In genomic region chr3:49119439-49119838, GRCh38 we compare ENCODE assay signal across 8 cellular contexts. TPM values are rescaled to one million over a fixed set of nuclear protein-coding genes. Genes with fewer than 3 reads are reported as not detected.
DNase-seq lines count a peak whose midpoint lies in the region; ATAC-seq and TF ChIP-seq lines count a peak whose summit lies in the region.

No MANE protein-coding gene starts in this region.

- peak overlapping the region; percentile 93 for H3K4me2 ChIP-seq in Loucy (ENCODE audit: low read depth, low read length, poor library complexity, severe bottlenecking)

- no peaks in the 10 kb centered on the region for H3K9me3 Mint-ChIP-seq in natural killer cell treated with Interleukin-12 subunit alpha and Interleukin-12 subunit beta and Interleukin-15 and Interleukin-18, amount 100 ng/mL, for 72 hours

- POLR2A ChIA-PET in BJ (lab: Charles Lee), result interaction anchor here (1.0 kb wide), 1 partner anchor 112 kb away, joined by 3 read pairs; the partner anchor contains the start of gene WDR6

- no peak overlapping the region for H2AFZ ChIP-seq in Loucy (ENCODE audit: low read length)

- peak overlapping the region; percentile 95 for H3K27ac ChIP-seq in cingulate gyrus (ENCODE audit: low read depth, low read length)

- peaks cover 36% of the 10 kb centered on the region for H3K79me2 ChIP-seq in Loucy (ENCODE audit: insufficient read depth, low read length)

- DNase-seq in BJ (ENCODE audit: low read depth) (no peak), HCEC 1CT (no peak), 8988T (no peak)
- DNase-seq in natural killer cell treated with Interleukin-12 subunit alpha and Interleukin-12 subunit beta and Interleukin-15 and Interleukin-18, amount 100 ng/mL, for 72 hours (ENCODE audit: low spot score), result no peak
- no peak for DNase-seq in stimulated activated CD4-positive, alpha-beta T cell treated with anti-CD3 and anti-CD28 coated beads, Interleukin-4, amount 100 ng/mL, for 1 hour

- no peaks in the 10 kb centered on the region for H3K27me3 Mint-ChIP-seq in natural killer cell treated with Interleukin-12 subunit alpha and Interleukin-12 subunit beta and Interleukin-15 and Interleukin-18, amount 100 ng/mL, for 72 hours

- H3K27me3 ChIP-seq in BJ (ENCODE audit: control insufficient read depth, insufficient read depth, low read length), result no peaks in the 10 kb centered on the region
- no peaks in the 10 kb centered on the region for H3K27me3 ChIP-seq in Loucy (ENCODE audit: insufficient read depth, low read length, poor library complexity, severe bottlenecking)

- no peaks in the 10 kb centered on the region for H3K9me3 ChIP-seq in Loucy (ENCODE audit: insufficient read depth, low read depth, low read length)

- H3K4me3 Mint-ChIP-seq in natural killer cell treated with Interleukin-12 subunit alpha and Interleukin-12 subunit beta and Interleukin-15 and Interleukin-18, amount 100 ng/mL, for 72 hours, result peak overlapping the region; percentile 89

- no peaks in the 10 kb centered on the region for H3K9me2 ChIP-seq in Loucy (replicated peaks; ENCODE audit: low read depth, low read length)

- H3F3A ChIP-seq in Loucy (ENCODE audit: low read depth), result peaks cover 7% of the 10 kb centered on the region

- peaks cover 21% of the 10 kb centered on the region for H3K4me1 ChIP-seq in Loucy (ENCODE audit: insufficient read depth, low read length, poor library complexity, severe bottlenecking)

- H3K36me3 Mint-ChIP-seq in natural killer cell treated with Interleukin-12 subunit alpha and Interleukin-12 subunit beta and Interleukin-15 and Interleukin-18, amount 100 ng/mL, for 72 hours, result no peaks in the 10 kb centered on the region

- CTCF ChIA-PET in BJ (lab: Yijun Ruan, JAX), result interaction anchor here (1.0 to 2.6 kb wide), 2 partner anchors 9 to 14 kb away, joined by 5 to 12 read pairs; partner anchors contain the start of gene LAMB2

- ATAC-seq in natural killer cell treated with Interleukin-12 subunit alpha and Interleukin-12 subunit beta and Interleukin-15 and Interleukin-18, amount 100 ng/mL, for 72 hours, result no peak
- no peak for ATAC-seq in HG03280 (IDR thresholded peaks at IDR 0.05; ENCODE audit: unreplicated experiment)

- H3K4me3 ChIP-seq in BJ (ENCODE audit: low read depth, low read length) (peak overlapping the region; percentile 94), Loucy (ENCODE audit: low read length, poor library complexity, severe bottlenecking) (peak overlapping the region; percentile 86)

- H3K4me1 Mint-ChIP-seq in natural killer cell treated with Interleukin-12 subunit alpha and Interleukin-12 subunit beta and Interleukin-15 and Interleukin-18, amount 100 ng/mL, for 72 hours (ENCODE audit: low read depth in 2 of 2), result peaks cover 9 to 16% of the 10 kb centered on the region in 2 donors

- H3K36me3 ChIP-seq in BJ (ENCODE audit: control insufficient read depth, insufficient read depth, low read length), result peaks cover 65% of the 10 kb centered on the region
- H3K36me3 ChIP-seq in Loucy (ENCODE audit: insufficient read depth, low read length), result peaks cover 35% of the 10 kb centered on the region; the same call in 1 of the 2 replicates

- TF ChIP-seq CTCF in BJ (IDR thresholded peaks at IDR 0.05; ENCODE audit: insufficient read depth, low read depth, low read length) (no peak), Loucy (conservative IDR thresholded peaks at IDR 0.05; ENCODE audit: low read length) (no peak)

- H4K20me1 ChIP-seq in Loucy (ENCODE audit: insufficient read depth, low read length, poor library complexity, severe bottlenecking), result peaks cover 3% of the 10 kb centered on the region

- H3K27ac Mint-ChIP-seq in natural killer cell treated with Interleukin-12 subunit alpha and Interleukin-12 subunit beta and Interleukin-15 and Interleukin-18, amount 100 ng/mL, for 72 hours, result peak overlapping the region; percentile 70 to 89

- H3K9ac ChIP-seq in Loucy (ENCODE audit: low read depth, low read length, poor library complexity, severe bottlenecking), result peak overlapping the region; percentile 94

RNA-seq across cellular contexts. Expression of gene USP19, which starts 1.2 kb away (rescaled TPM):
- 32.9 and 54.6 TPM in 2 replicates for polyA plus RNA-seq in BJ (2011; rRNA removed)
- polyA minus RNA-seq in BJ (2011; rRNA and poly(A)+ RNA removed), result 68.0 and 97.6 TPM in 2 replicates
- 10 to 100 TPM; 54.4 to 65.0 TPM for total RNA-seq in natural killer cell treated with Interleukin-12 subunit alpha and Interleukin-12 subunit beta and Interleukin-15 and Interleukin-18, amount 100 ng/mL, for 72 hours

RNA-seq across cellular contexts. Expression of gene LAMB2, which starts 13.4 kb away (rescaled TPM):
- 967 and 1,544 TPM in 2 replicates for polyA plus RNA-seq in BJ (2011; rRNA removed)
- 419 and 530 TPM in 2 replicates for polyA minus RNA-seq in BJ (2011; rRNA and poly(A)+ RNA removed)
- total RNA-seq in natural killer cell treated with Interleukin-12 subunit alpha and Interleukin-12 subunit beta and Interleukin-15 and Interleukin-18, amount 100 ng/mL, for 72 hours, result not detected

RNA-seq across cellular contexts. Expression of gene QARS1, which starts 14.9 kb away (rescaled TPM):
- 221 and 339 TPM in 2 replicates for polyA plus RNA-seq in BJ (2011; rRNA removed)
- 273 and 304 TPM in 2 replicates for polyA minus RNA-seq in BJ (2011; rRNA and poly(A)+ RNA removed)
- 100 to 1,000 TPM; 207 to 261 TPM for total RNA-seq in natural killer cell treated with Interleukin-12 subunit alpha and Interleukin-12 subunit beta and Interleukin-15 and Interleukin-18, amount 100 ng/mL, for 72 hours

RNA-seq across cellular contexts. Expression of gene QRICH1, which starts 25.6 kb away (rescaled TPM):
- 51.8 and 77.3 TPM in 2 replicates for polyA plus RNA-seq in BJ (2011; rRNA removed)
- polyA minus RNA-seq in BJ (2011; rRNA and poly(A)+ RNA removed), result 109 and 165 TPM in 2 replicates
- 100 to 1,000 TPM; 127 to 145 TPM for total RNA-seq in natural killer cell treated with Interleukin-12 subunit alpha and Interleukin-12 subunit beta and Interleukin-15 and Interleukin-18, amount 100 ng/mL, for 72 hours

RNA-seq across cellular contexts. Expression of gene CCDC71, which starts 46.7 kb away (rescaled TPM):
- polyA plus RNA-seq in BJ (2011; rRNA removed), result 23.1 and 33.3 TPM in 2 replicates
- polyA minus RNA-seq in BJ (2011; rRNA and poly(A)+ RNA removed), result 30.9 and 49.3 TPM in 2 replicates
- total RNA-seq in natural killer cell treated with Interleukin-12 subunit alpha and Interleukin-12 subunit beta and Interleukin-15 and Interleukin-18, amount 100 ng/mL, for 72 hours, result 10 to 100 TPM; 21.0 to 24.7 TPM
